Comparison of ENCODE assay signal across 18 cellular contexts in genomic region chr2:72813841-72814240, GRCh38. TPM values are rescaled to one million over a fixed set of nuclear protein-coding genes. Genes with fewer than 3 reads are reported as not detected.
DNase-seq lines count a peak whose midpoint lies in the region; ATAC-seq and TF ChIP-seq lines count a peak whose summit lies in the region.
"Had no signal": no experiment of that assay in that cellular context is flagged by ENCODE, and none has a peak within 500 bp of the region (broad histone marks: within the 10 kb centered on the region; RNA-seq: fewer than 3 reads in every experiment).

No MANE protein-coding gene starts in this region.

- no peak for TF ChIP-seq POLR2A in vagina (IDR thresholded peaks at IDR 0.05)

- peaks cover 9% of the 10 kb centered on the region for H3K36me3 Mint-ChIP-seq in activated CD8-positive, alpha-beta T cell treated with anti-CD3 and anti-CD28 coated beads, Interleukin-2, amount 10 ng/mL, durations not matched to agents 7 days and 5 days (ENCODE audit: low read depth)
- peaks cover 15% of the 10 kb centered on the region for H3K36me3 Mint-ChIP-seq in activated CD4-positive, alpha-beta memory T cell treated with anti-CD3 and anti-CD28 coated beads, Interleukin-2, amount 10 ng/mL, durations not matched to agents 7 days and 5 days (ENCODE audit: low read depth)

- peak; percentile 22 for DNase-seq in AG20443 (ENCODE audit: low spot score)
- DNase-seq in adipocyte (ENCODE audit: low read depth) = peak; percentile 55
- peak; percentile 45 for DNase-seq in fibroblast of gingiva (ENCODE audit: low read depth)
- peak; percentile 10 for DNase-seq in kidney tubule cell (ENCODE audit: low spot score)
- DNase-seq in vagina (ENCODE audit: extremely low spot score in 2 of 2) = no peak
- no peak for DNase-seq in activated CD8-positive, alpha-beta T cell treated with anti-CD3 and anti-CD28 coated beads, Interleukin-2, amount 10 ng/mL, durations not matched to agents 7 days and 5 days
- DNase-seq in activated CD4-positive, alpha-beta memory T cell treated with anti-CD3 and anti-CD28 coated beads, Interleukin-2, amount 10 ng/mL, durations not matched to agents 7 days and 5 days = no peak
- DNase-seq: activated CD4-positive, CD25-positive, alpha-beta regulatory T cell; activated effector memory CD4-positive, alpha-beta T cell treated with anti-CD3 and anti-CD28 coated beads, Interleukin-2, amount 50 U/mL, for 16 hours; aorta; NCI-H1105; NCI-H2227 treated with DMSO at 0.1 percent for 48 hours; NK-92 treated with Interleukin-12 subunit alpha and Interleukin-12 subunit beta, amount 100 ng/mL, for 24 hours; pancreas; stimulated activated naive CD8-positive, alpha-beta T cell treated with anti-CD3 and anti-CD28 coated beads, Interleukin-15, Interleukin-2, amounts not matched to agents 100 U/mL and 50 U/mL, for 24 hours; T-helper 17 cell; uterus had no signal

- H3K27me3 ChIP-seq in adipocyte (replicated peaks; ENCODE audit: control insufficient read depth, insufficient read depth, low read length) (no peaks in the 10 kb centered on the region), vagina (no peaks in the 10 kb centered on the region)
- H3K27me3 ChIP-seq: pancreas, uterus had no signal

- no peak for TF ChIP-seq CTCF in vagina (IDR thresholded peaks at IDR 0.05)

- CTCF ChIA-PET in activated CD8-positive, alpha-beta T cell treated with anti-CD3 and anti-CD28 coated beads, Interleukin-2, amount 10 ng/mL, durations not matched to agents 7 days and 5 days (lab: Charles Lee) = interaction anchor here (1.3 kb wide), 1 partner anchor 44 kb away, joined by 3 read pairs; no protein-coding TSS in a partner anchor
- CTCF ChIA-PET in activated CD4-positive, alpha-beta memory T cell treated with anti-CD3 and anti-CD28 coated beads, Interleukin-2, amount 10 ng/mL, durations not matched to agents 7 days and 5 days (lab: Charles Lee) = interaction anchor here (2.0 kb wide), 1 partner anchor 46 kb away, joined by 8 read pairs; no protein-coding TSS in a partner anchor

- no peak overlapping the region for H3K4me3 Mint-ChIP-seq in activated CD8-positive, alpha-beta T cell treated with anti-CD3 and anti-CD28 coated beads, Interleukin-2, amount 10 ng/mL, durations not matched to agents 7 days and 5 days
- no peak overlapping the region for H3K4me3 Mint-ChIP-seq in activated CD4-positive, alpha-beta memory T cell treated with anti-CD3 and anti-CD28 coated beads, Interleukin-2, amount 10 ng/mL, durations not matched to agents 7 days and 5 days
- H3K4me3 Mint-ChIP-seq: T-helper 17 cell had no signal

- H3K27ac Mint-ChIP-seq in activated CD8-positive, alpha-beta T cell treated with anti-CD3 and anti-CD28 coated beads, Interleukin-2, amount 10 ng/mL, durations not matched to agents 7 days and 5 days = no peak overlapping the region
- H3K27ac Mint-ChIP-seq in activated CD4-positive, alpha-beta memory T cell treated with anti-CD3 and anti-CD28 coated beads, Interleukin-2, amount 10 ng/mL, durations not matched to agents 7 days and 5 days = no peak overlapping the region
- H3K27ac Mint-ChIP-seq: T-helper 17 cell had no signal

- H3K4me3 ChIP-seq in adipocyte (ENCODE audit: low read length) (no peak overlapping the region), vagina (no peak overlapping the region)
- H3K4me3 ChIP-seq: pancreas, uterus had no signal

- H3K27me3 Mint-ChIP-seq in activated CD8-positive, alpha-beta T cell treated with anti-CD3 and anti-CD28 coated beads, Interleukin-2, amount 10 ng/mL, durations not matched to agents 7 days and 5 days (ENCODE audit: low read depth) = no peaks in the 10 kb centered on the region
- no peaks in the 10 kb centered on the region for H3K27me3 Mint-ChIP-seq in activated CD4-positive, alpha-beta memory T cell treated with anti-CD3 and anti-CD28 coated beads, Interleukin-2, amount 10 ng/mL, durations not matched to agents 7 days and 5 days
- H3K27me3 Mint-ChIP-seq: T-helper 17 cell had no signal

- H3K36me3 ChIP-seq in adipocyte (ENCODE audit: control insufficient read depth, insufficient read depth, low read length, severe bottlenecking) (peaks cover 3% of the 10 kb centered on the region), vagina (no peaks in the 10 kb centered on the region)
- H3K36me3 ChIP-seq: pancreas, uterus had no signal

- POLR2A ChIA-PET in activated CD8-positive, alpha-beta T cell treated with anti-CD3 and anti-CD28 coated beads, Interleukin-2, amount 10 ng/mL, durations not matched to agents 7 days and 5 days (lab: Charles Lee) = no interaction called here
- POLR2A ChIA-PET in activated CD4-positive, alpha-beta memory T cell treated with anti-CD3 and anti-CD28 coated beads, Interleukin-2, amount 10 ng/mL, durations not matched to agents 7 days and 5 days (lab: Charles Lee) = no interaction called here

- H3K9me3 Mint-ChIP-seq in activated CD8-positive, alpha-beta T cell treated with anti-CD3 and anti-CD28 coated beads, Interleukin-2, amount 10 ng/mL, durations not matched to agents 7 days and 5 days (ENCODE audit: insufficient read depth) = peaks cover 9% of the 10 kb centered on the region
- peaks cover 9% of the 10 kb centered on the region for H3K9me3 Mint-ChIP-seq in activated CD4-positive, alpha-beta memory T cell treated with anti-CD3 and anti-CD28 coated beads, Interleukin-2, amount 10 ng/mL, durations not matched to agents 7 days and 5 days

- no peak overlapping the region for H3K9ac ChIP-seq in adipocyte (ENCODE audit: low read length)

- intact Hi-C loops in vagina (cut with DNase I) = no loop called here

- ATAC-seq in activated CD8-positive, alpha-beta T cell treated with anti-CD3 and anti-CD28 coated beads, Interleukin-2, amount 10 ng/mL, durations not matched to agents 7 days and 5 days = no peak
- no peak for ATAC-seq in GM18858 (IDR thresholded peaks at IDR 0.05; ENCODE audit: unreplicated experiment)
- ATAC-seq: pancreas; stimulated activated naive CD8-positive, alpha-beta T cell treated with anti-CD3 and anti-CD28 coated beads, Interleukin-15, Interleukin-2, amounts not matched to agents 100 U/mL and 50 U/mL, for 24 hours; T-helper 17 cell had no signal

- no peak overlapping the region for H3K27ac ChIP-seq in vagina
- H3K27ac ChIP-seq: pancreas, uterus had no signal

- H3K9me3 ChIP-seq in adipocyte (ENCODE audit: control insufficient read depth, low read length) = peaks cover 10% of the 10 kb centered on the region
- H3K9me3 ChIP-seq in vagina = no peaks in the 10 kb centered on the region
- H3K9me3 ChIP-seq: pancreas, uterus had no signal

- H3K4me1 Mint-ChIP-seq in activated CD8-positive, alpha-beta T cell treated with anti-CD3 and anti-CD28 coated beads, Interleukin-2, amount 10 ng/mL, durations not matched to agents 7 days and 5 days (ENCODE audit: low read depth) = peaks cover 8% of the 10 kb centered on the region
- H3K4me1 Mint-ChIP-seq in activated CD4-positive, alpha-beta memory T cell treated with anti-CD3 and anti-CD28 coated beads, Interleukin-2, amount 10 ng/mL, durations not matched to agents 7 days and 5 days = peaks cover 5% of the 10 kb centered on the region

- H3K4me1 ChIP-seq in adipocyte (ENCODE audit: control insufficient read depth, insufficient read depth, low read length) = peaks cover 8% of the 10 kb centered on the region
- peaks cover 9% of the 10 kb centered on the region for H3K4me1 ChIP-seq in vagina
- H3K4me1 ChIP-seq: uterus had no signal

RNA-seq across cellular contexts. Expression of gene EXOC6B, which starts 12.0 kb away (rescaled TPM):
- 41.5 TPM for total RNA-seq in vagina
- 10 to 100 TPM; 17.8 to 18.8 TPM for total RNA-seq in activated CD8-positive, alpha-beta T cell treated with anti-CD3 and anti-CD28 coated beads, Interleukin-2, amount 10 ng/mL, durations not matched to agents 7 days and 5 days
- 10 to 100 TPM; 18.7 to 24.2 TPM for total RNA-seq in activated CD4-positive, alpha-beta memory T cell treated with anti-CD3 and anti-CD28 coated beads, Interleukin-2, amount 10 ng/mL, durations not matched to agents 7 days and 5 days

Comparison
In these comparisons a context has a peak if more than half of its experiments do, and no peak if none do; other contexts are left out.
1. DNase-seq: peak in AG20443 (single experiment), adipocyte (single experiment), fibroblast of gingiva (single experiment) and kidney tubule cell (single experiment); none in vagina (0 of 2), activated CD8-positive, alpha-beta T cell treated with anti-CD3 and anti-CD28 coated beads, Interleukin-2, amount 10 ng/mL, durations not matched to agents 7 days and 5 days (single experiment) and activated CD4-positive, alpha-beta memory T cell treated with anti-CD3 and anti-CD28 coated beads, Interleukin-2, amount 10 ng/mL, durations not matched to agents 7 days and 5 days (single experiment).